Comparison of ENCODE assay signal across 12 cellular contexts in the genomic region with DNA sequence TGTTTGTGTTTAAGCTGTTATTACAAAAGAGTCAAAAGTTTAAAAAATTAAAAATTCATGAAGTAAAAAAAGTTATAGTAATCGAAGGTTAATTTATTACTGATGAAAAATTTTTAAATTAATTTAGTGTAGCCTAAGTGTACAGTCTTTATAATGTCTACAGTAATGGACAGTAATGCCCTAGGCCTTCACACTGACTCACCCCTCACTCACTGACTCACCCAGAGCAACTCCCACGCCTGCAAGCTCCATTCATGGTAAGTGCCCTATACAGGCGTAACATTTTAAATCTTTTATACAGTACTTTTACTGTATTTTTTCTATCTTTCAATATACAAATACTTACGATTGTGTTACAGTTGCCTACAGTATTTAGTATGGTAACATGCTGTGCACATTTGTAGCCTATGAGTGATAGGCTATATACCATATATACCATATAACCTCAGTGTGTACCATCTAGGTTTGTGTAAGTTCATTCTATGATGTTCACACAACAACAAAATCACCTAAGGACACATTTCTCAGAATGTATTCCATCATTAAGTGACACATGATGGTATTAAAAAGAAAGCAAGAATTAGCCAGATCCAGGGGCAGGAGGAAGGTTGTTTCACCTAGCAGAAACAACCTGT. TPM values are rescaled to one million over a fixed set of nuclear protein-coding genes. Genes with fewer than 3 reads are reported as not detected.
DNase-seq lines count a peak whose midpoint lies in the region; ATAC-seq, FAIRE-seq and TF ChIP-seq lines count a peak whose summit lies in the region.
"Had no signal": no experiment of that assay in that cellular context is flagged by ENCODE, and none has a peak within 500 bp of the region (broad histone marks: within the 10 kb centered on the region; RNA-seq: fewer than 3 reads in every experiment).

No MANE protein-coding gene starts in this region.

- no peaks in the 10 kb centered on the region for H3K27me3 Mint-ChIP-seq in naive thymus-derived CD8-positive, alpha-beta T cell
- H3K27me3 Mint-ChIP-seq: naive thymus-derived CD4-positive, alpha-beta T cell had no signal

- H3K9me3 Mint-ChIP-seq in naive thymus-derived CD8-positive, alpha-beta T cell = no peaks in the 10 kb centered on the region
- H3K9me3 Mint-ChIP-seq: naive thymus-derived CD4-positive, alpha-beta T cell had no signal

- H3K4me3 ChIP-seq in retinal pigment epithelial cell (ENCODE audit: low read length) = no peak overlapping the region
- H3K4me3 ChIP-seq: GM12878, HAP-1 had no signal

- no peak overlapping the region for H3K4me3 Mint-ChIP-seq in naive thymus-derived CD8-positive, alpha-beta T cell
- H3K4me3 Mint-ChIP-seq: naive thymus-derived CD4-positive, alpha-beta T cell had no signal

- peaks cover 0 to 42% (median 0%) of the 10 kb centered on the region in 3 donors for H3K36me3 Mint-ChIP-seq in naive thymus-derived CD8-positive, alpha-beta T cell

- no peaks in the 10 kb centered on the region for H3K4me1 Mint-ChIP-seq in naive thymus-derived CD8-positive, alpha-beta T cell

- DNase-seq in GM03348 (ENCODE audit: low spot score) (peak; percentile 38), NCI-H226 (peak; percentile 46), retinal pigment epithelial cell (ENCODE audit: low read depth) (peak; percentile 25), CD1c-positive myeloid dendritic cell (ENCODE audit: extremely low spot score) (no peak)
- DNase-seq in naive thymus-derived CD8-positive, alpha-beta T cell = no peak
- DNase-seq: head of caudate nucleus; naive thymus-derived CD4-positive, alpha-beta T cell had no signal

- no peak overlapping the region for H3K27ac Mint-ChIP-seq in naive thymus-derived CD8-positive, alpha-beta T cell

- POLR2A ChIA-PET in naive thymus-derived CD8-positive, alpha-beta T cell (lab: Charles Lee) = no interaction called here

- ATAC-seq in HG02642 (IDR thresholded peaks at IDR 0.05; ENCODE audit: poor library complexity, unreplicated experiment) = no peak
- ATAC-seq in naive thymus-derived CD8-positive, alpha-beta T cell = no peak
- ATAC-seq: GM12878; naive thymus-derived CD4-positive, alpha-beta T cell had no signal

- TF ChIP-seq CTCF in retinal pigment epithelial cell (conservative IDR thresholded peaks at IDR 0.05; ENCODE audit: low read depth, low read length) = no peak

- peak; percentile 80 for FAIRE-seq in endometrium (lab: Jason Lieb, UNC)
- FAIRE-seq: GM12878, HTR-8/SVneo had no signal

RNA-seq across cellular contexts. Expression of gene DCAF10, which starts 40.1 kb away (rescaled TPM):
- 10 to 100 TPM; 23.6 to 25.2 TPM for total RNA-seq in naive thymus-derived CD8-positive, alpha-beta T cell
- polyA plus RNA-seq in naive thymus-derived CD8-positive, alpha-beta T cell = 10 to 100 TPM; 27.3 to 35.0 (median 28.5) TPM

RNA-seq across cellular contexts. Expression of gene EXOSC3, which starts 55.8 kb away (rescaled TPM):
- total RNA-seq in naive thymus-derived CD8-positive, alpha-beta T cell = 10 to 100 TPM; 68.9 to 79.0 TPM
- 10 to 100 TPM; 16.4 to 36.0 (median 24.9) TPM for polyA plus RNA-seq in naive thymus-derived CD8-positive, alpha-beta T cell

Comparison
In these comparisons a context has a peak if more than half of its experiments do, and no peak if none do; other contexts are left out.
1. DNase-seq: peak in GM03348 (single experiment), NCI-H226 (single experiment) and retinal pigment epithelial cell (single experiment); none in CD1c-positive myeloid dendritic cell (single experiment) and naive thymus-derived CD8-positive, alpha-beta T cell (0 of 10).